ENCODE assay signal across 2 cellular contexts in the genomic region with DNA sequence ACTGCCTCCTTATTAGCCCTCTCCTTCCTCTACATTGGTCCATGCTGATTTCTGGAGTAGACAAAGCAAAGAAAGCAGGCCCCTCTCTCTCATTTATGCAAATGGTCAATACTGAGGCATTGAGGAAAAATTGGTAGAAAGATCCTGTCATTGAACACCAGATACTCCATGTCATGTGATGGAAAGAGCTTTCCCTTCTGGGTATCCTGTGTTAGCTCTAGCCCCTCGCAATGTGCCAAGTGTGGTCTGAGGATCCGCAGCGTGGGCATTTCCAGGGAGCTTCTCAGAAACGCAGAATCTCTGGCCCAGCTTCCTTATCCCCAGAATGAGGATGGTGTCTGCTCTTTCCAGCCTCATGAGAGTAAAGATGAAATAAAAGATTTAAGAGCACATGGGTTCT.
TF ChIP-seq lines count a peak whose summit lies in the region.

No MANE protein-coding gene starts in this region.

TF ChIP-seq in A549, 52 proteins besides CTCF, POLR2A, EP300 and RAD21 (continued from another document):
- TF ChIP-seq PBX3 (IDR thresholded peaks at IDR 0.05) = no peak
- TF ChIP-seq RCOR1 (IDR thresholded peaks at IDR 0.05; ENCODE audit: low read depth, low read length) = no peak
- no peak for TF ChIP-seq SMC3 (IDR thresholded peaks at IDR 0.05)
- no peak for TF ChIP-seq KDM1A (IDR thresholded peaks at IDR 0.05; ENCODE audit: low read depth)
- TF ChIP-seq SREBF2 (IDR thresholded peaks at IDR 0.05) = no peak
- no peak for TF ChIP-seq MAZ (IDR thresholded peaks at IDR 0.05; ENCODE audit: borderline replicate concordance, low read depth, low read length)
TF ChIP-seq in A549: peak in this region for 0.

TF ChIP-seq in SK-N-SH, 30 proteins besides CTCF, POLR2A, EP300 and RAD21 (continued from another document):
- TF ChIP-seq, protein P1, sequence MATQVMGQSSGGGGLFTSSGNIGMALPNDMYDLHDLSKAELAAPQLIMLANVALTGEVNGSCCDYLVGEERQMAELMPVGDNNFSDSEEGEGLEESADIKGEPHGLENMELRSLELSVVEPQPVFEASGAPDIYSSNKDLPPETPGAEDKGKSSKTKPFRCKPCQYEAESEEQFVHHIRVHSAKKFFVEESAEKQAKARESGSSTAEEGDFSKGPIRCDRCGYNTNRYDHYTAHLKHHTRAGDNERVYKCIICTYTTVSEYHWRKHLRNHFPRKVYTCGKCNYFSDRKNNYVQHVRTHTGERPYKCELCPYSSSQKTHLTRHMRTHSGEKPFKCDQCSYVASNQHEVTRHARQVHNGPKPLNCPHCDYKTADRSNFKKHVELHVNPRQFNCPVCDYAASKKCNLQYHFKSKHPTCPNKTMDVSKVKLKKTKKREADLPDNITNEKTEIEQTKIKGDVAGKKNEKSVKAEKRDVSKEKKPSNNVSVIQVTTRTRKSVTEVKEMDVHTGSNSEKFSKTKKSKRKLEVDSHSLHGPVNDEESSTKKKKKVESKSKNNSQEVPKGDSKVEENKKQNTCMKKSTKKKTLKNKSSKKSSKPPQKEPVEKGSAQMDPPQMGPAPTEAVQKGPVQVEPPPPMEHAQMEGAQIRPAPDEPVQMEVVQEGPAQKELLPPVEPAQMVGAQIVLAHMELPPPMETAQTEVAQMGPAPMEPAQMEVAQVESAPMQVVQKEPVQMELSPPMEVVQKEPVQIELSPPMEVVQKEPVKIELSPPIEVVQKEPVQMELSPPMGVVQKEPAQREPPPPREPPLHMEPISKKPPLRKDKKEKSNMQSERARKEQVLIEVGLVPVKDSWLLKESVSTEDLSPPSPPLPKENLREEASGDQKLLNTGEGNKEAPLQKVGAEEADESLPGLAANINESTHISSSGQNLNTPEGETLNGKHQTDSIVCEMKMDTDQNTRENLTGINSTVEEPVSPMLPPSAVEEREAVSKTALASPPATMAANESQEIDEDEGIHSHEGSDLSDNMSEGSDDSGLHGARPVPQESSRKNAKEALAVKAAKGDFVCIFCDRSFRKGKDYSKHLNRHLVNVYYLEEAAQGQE (IDR thresholded peaks at IDR 0.05; ENCODE audit: low read depth, low read length) = no peak
- TF ChIP-seq YY1 (IDR thresholded peaks at IDR 0.05; ENCODE audit: low read depth) (no peak), ELF1 (IDR thresholded peaks at IDR 0.05) (no peak)
